In genomic region chr20:137668-138131, GRCh38 we compare ENCODE assay signal across 8 cellular contexts. TPM values are rescaled to one million over a fixed set of nuclear protein-coding genes. Genes with fewer than 3 reads are reported as not detected.
DNase-seq lines count a peak whose midpoint lies in the region; ATAC-seq and TF ChIP-seq lines count a peak whose summit lies in the region.

No MANE protein-coding gene starts in this region.

- intact Hi-C loops in lower lobe of right lung (cut with DNase I): no loop called here

- no peak overlapping the region for H3K4me3 ChIP-seq in lower lobe of right lung

- H3K27ac ChIP-seq in lower lobe of right lung: no peak overlapping the region

- H3K4me1 ChIP-seq in lower lobe of right lung: no peaks in the 10 kb centered on the region

- no peaks in the 10 kb centered on the region for H3K27me3 ChIP-seq in lower lobe of right lung (ENCODE audit: low read depth)

- TF ChIP-seq RAD21 in Ishikawa (IDR thresholded peaks at IDR 0.05; ENCODE audit: low read depth): peak; percentile 34; the same call in 1 of the 2 replicates

- DNase-seq in NCI-H1694 (lab: John Stamatoyannopoulos, UW) (peak; percentile 14), NCI-H1694 treated with DMSO at 0.1 percent for 48 hours (lab: John Stamatoyannopoulos, UW) (no peak), SK-MEL-5 (ENCODE audit: low read depth, low spot score) (peak; percentile 68), lower lobe of right lung (no peak), islet precursor cell (no peak)

- in situ Hi-C loops in SK-MEL-5 (cut with HindIII; ENCODE audit: low pct_unique_long_range_greater_than_20kb, low sequenced_read_pairs): no loop called here

- H3K9me3 ChIP-seq in lower lobe of right lung: no peaks in the 10 kb centered on the region

- no peaks in the 10 kb centered on the region for H3K36me3 ChIP-seq in lower lobe of right lung

- peak; percentile 24 for TF ChIP-seq CTCF in lower lobe of right lung (IDR thresholded peaks at IDR 0.05)

- peak; percentile 53 to 60 for ATAC-seq in lower lobe of right lung
- no peak for ATAC-seq in GM19455 (IDR thresholded peaks at IDR 0.05; ENCODE audit: unreplicated experiment)
- ATAC-seq in activated CD4-positive, CD25-positive, alpha-beta regulatory T cell treated with anti-CD3 and anti-CD28 coated beads, Interleukin-2, amount 50 U/mL, for 24 hours: no peak

- no peak for TF ChIP-seq EP300 in Ishikawa (IDR thresholded peaks at IDR 0.05; ENCODE audit: borderline replicate concordance)

TF ChIP-seq in Ishikawa, 13 proteins besides CTCF, POLR2A, EP300 and RAD21:
- TF ChIP-seq TAF1 (IDR thresholded peaks at IDR 0.05; ENCODE audit: low read depth) (no peak), ZBTB7A (IDR thresholded peaks at IDR 0.05; ENCODE audit: low read depth) (no peak), CEBPB (IDR thresholded peaks at IDR 0.05) (no peak), USF1 (IDR thresholded peaks at IDR 0.05) (no peak), EGR1 (IDR thresholded peaks at IDR 0.05) (no peak), TEAD4 (IDR thresholded peaks at IDR 0.05) (no peak), TCF12 (IDR thresholded peaks at IDR 0.05; ENCODE audit: low read depth) (no peak), YY1 (IDR thresholded peaks at IDR 0.05; ENCODE audit: low read depth) (no peak), FOXM1 (IDR thresholded peaks at IDR 0.05; ENCODE audit: borderline replicate concordance, low read depth) (no peak), MAX (IDR thresholded peaks at IDR 0.05) (no peak), REST (IDR thresholded peaks at IDR 0.05; ENCODE audit: low read depth) (no peak), CREB1 (IDR thresholded peaks at IDR 0.05; ENCODE audit: low read depth) (no peak), NFIC (IDR thresholded peaks at IDR 0.05) (no peak)

RNA-seq across cellular contexts. Expression of gene DEFB126, which starts 4.7 kb away (rescaled TPM):
- total RNA-seq in SK-MEL-5 (2014; rRNA removed; shearing (Covaris generic)): 5.1 and 5.5 TPM in 2 replicates
- 2.9 and 5.9 TPM in 2 replicates for polyA plus RNA-seq in SK-MEL-5 (2015; cell fraction: cytosol; rRNA removed)
- not detected in 2 replicates for polyA plus RNA-seq in SK-MEL-5 (2015; cell fraction: nucleus; rRNA removed)
- total RNA-seq in lower lobe of right lung: not detected

RNA-seq across cellular contexts. Expression of gene DEFB127, which starts 19.6 kb away (rescaled TPM):
- total RNA-seq in SK-MEL-5 (2014; rRNA removed; shearing (Covaris generic)): not detected in 2 replicates
- polyA plus RNA-seq in SK-MEL-5 (2015; cell fraction: cytosol; rRNA removed): not detected in 2 replicates
- polyA plus RNA-seq in SK-MEL-5 (2015; cell fraction: nucleus; rRNA removed): not detected in 2 replicates
- not detected for total RNA-seq in lower lobe of right lung

RNA-seq across cellular contexts. Expression of gene DEFB125, which starts 50.2 kb away (rescaled TPM):
- total RNA-seq in SK-MEL-5 (2014; rRNA removed; shearing (Covaris generic)): not detected in 2 replicates
- not detected in 2 replicates for polyA plus RNA-seq in SK-MEL-5 (2015; cell fraction: cytosol; rRNA removed)
- polyA plus RNA-seq in SK-MEL-5 (2015; cell fraction: nucleus; rRNA removed): not detected in 2 replicates
- total RNA-seq in lower lobe of right lung: not detected

RNA-seq across cellular contexts. Expression of gene DEFB128, which starts 51.8 kb away (rescaled TPM):
- total RNA-seq in SK-MEL-5 (2014; rRNA removed; shearing (Covaris generic)): not detected in 2 replicates
- polyA plus RNA-seq in SK-MEL-5 (2015; cell fraction: cytosol; rRNA removed): not detected in 2 replicates
- polyA plus RNA-seq in SK-MEL-5 (2015; cell fraction: nucleus; rRNA removed): not detected in 2 replicates
- not detected for total RNA-seq in lower lobe of right lung

Comparison
In these comparisons a context has a peak if more than half of its experiments do, and no peak if none do; other contexts are left out.
1. DNase-seq: peak in NCI-H1694 (single experiment) and SK-MEL-5 (single experiment); none in NCI-H1694 treated with DMSO at 0.1 percent for 48 hours (single experiment), lower lobe of right lung (single experiment) and islet precursor cell (single experiment).
2. ATAC-seq: peak in lower lobe of right lung (2 of 2); none in GM19455 (single experiment) and activated CD4-positive, CD25-positive, alpha-beta regulatory T cell treated with anti-CD3 and anti-CD28 coated beads, Interleukin-2, amount 50 U/mL, for 24 hours (0 of 2).